Comparison of ENCODE assay signal across 18 cellular contexts in genomic region chr5:127849436-127849835, GRCh38.
DNase-seq lines count a peak whose midpoint lies in the region; ATAC-seq and TF ChIP-seq lines count a peak whose summit lies in the region.
"Had no signal": no experiment of that assay in that cellular context is flagged by ENCODE, and none has a peak within 500 bp of the region (broad histone marks: within the 10 kb centered on the region; RNA-seq: fewer than 3 reads in every experiment).

No MANE protein-coding gene starts in this region.

- peaks cover 14% of the 10 kb centered on the region for H3K4me1 ChIP-seq in OCI-LY3 (ENCODE audit: low read length)
- no peaks in the 10 kb centered on the region for H3K4me1 ChIP-seq in muscle layer of duodenum (ENCODE audit: control insufficient read depth in 1 of 2, insufficient read depth in 2 of 2, low read length in 2 of 2)
- no peaks in the 10 kb centered on the region for H3K4me1 ChIP-seq in gastrocnemius medialis
- H3K4me1 ChIP-seq in ascending aorta = no peaks in the 10 kb centered on the region
- H3K4me1 ChIP-seq: SJCRH30 had no signal

- intact Hi-C loops in gastrocnemius medialis (cut with DNase I; ENCODE audit: low total_unique reads) = no loop called here
- intact Hi-C loops in ascending aorta (cut with DNase I) = no loop called here

- H3K27me3 ChIP-seq in OCI-LY3 (ENCODE audit: low read depth, low read length) (no peaks in the 10 kb centered on the region), muscle layer of duodenum (ENCODE audit: low read depth, low read length) (no peaks in the 10 kb centered on the region), gastrocnemius medialis (no peaks in the 10 kb centered on the region), ascending aorta (no peaks in the 10 kb centered on the region)
- H3K27me3 ChIP-seq: MG63, SJCRH30 had no signal

- no peaks in the 10 kb centered on the region for H3K9me3 ChIP-seq in OCI-LY3 (ENCODE audit: insufficient read depth, low read length)
- H3K9me3 ChIP-seq in muscle layer of duodenum (ENCODE audit: control insufficient read depth in 1 of 2, low read length in 2 of 2) = no peaks in the 10 kb centered on the region
- H3K9me3 ChIP-seq in gastrocnemius medialis = no peaks in the 10 kb centered on the region
- H3K9me3 ChIP-seq in ascending aorta = no peaks in the 10 kb centered on the region
- H3K9me3 ChIP-seq: SJCRH30 had no signal

- no peaks in the 10 kb centered on the region for H4K20me1 ChIP-seq in OCI-LY3 (ENCODE audit: insufficient read depth, low read length)

- no peak for TF ChIP-seq POLR2A in gastrocnemius medialis (IDR thresholded peaks at IDR 0.05)

- in situ Hi-C loops in gastrocnemius medialis (cut with MboI; ENCODE audit: low sequenced_read_pairs in 4 of 4) = no loop called here

- H3K27ac ChIP-seq in OCI-LY3 (ENCODE audit: low read length) (peak overlapping the region; percentile 14; the same call in 1 of the 2 replicates), muscle layer of duodenum (ENCODE audit: low read length) (peak overlapping the region; percentile 36), gastrocnemius medialis (no peak overlapping the region), ascending aorta (no peak overlapping the region)
- H3K27ac ChIP-seq: C4-2B, SJCRH30 had no signal

- peak overlapping the region; percentile 75 for H3K4me2 ChIP-seq in OCI-LY3 (ENCODE audit: low read length)
- H3K4me2 ChIP-seq: GM23338 had no signal

- H3K79me2 ChIP-seq in OCI-LY3 (ENCODE audit: low read length) = no peaks in the 10 kb centered on the region

- TF ChIP-seq CTCF in OCI-LY3 (IDR thresholded peaks at IDR 0.05; ENCODE audit: low read depth, low read length) (no peak), epithelial cell of esophagus (IDR thresholded peaks at IDR 0.05; ENCODE audit: insufficient read depth, low read depth, low read length, missing control alignments) (no peak), gastrocnemius medialis (IDR thresholded peaks at IDR 0.05 in 4 of 5, conservative IDR thresholded peaks at IDR 0.05 in 1 of 5) (no peak), ascending aorta (IDR thresholded peaks at IDR 0.05) (no peak)

- DNase-seq in epithelial cell of esophagus (ENCODE audit: low read depth) = peak; percentile 70
- DNase-seq in GM19240 (ENCODE audit: insufficient read length, low spot score) = no peak
- DNase-seq in gastrocnemius medialis = no peak
- DNase-seq in ascending aorta (ENCODE audit: low spot score in 2 of 2) = no peak
- DNase-seq: KG1, MG63, NCI-H1092, NCI-H2081 treated with DMSO at 0.1 percent for 48 hours, RPMI8226, SJCRH30 had no signal

- H3K4me3 ChIP-seq in OCI-LY3 (ENCODE audit: low read length) (peak overlapping the region; percentile 31), epithelial cell of esophagus (ENCODE audit: low read length) (no peak overlapping the region), muscle layer of duodenum (ENCODE audit: low read depth in 1 of 2, low read length in 2 of 2) (no peak overlapping the region), gastrocnemius medialis (no peak overlapping the region), ascending aorta (no peak overlapping the region)
- H3K4me3 ChIP-seq: GM23338, MG63, SJCRH30 had no signal

- ATAC-seq in GM18873 (IDR thresholded peaks at IDR 0.05; ENCODE audit: low FRiP score, unreplicated experiment) (peak; percentile 64), gastrocnemius medialis (no peak), GM18519 (IDR thresholded peaks at IDR 0.05; ENCODE audit: low FRiP score, unreplicated experiment) (no peak)
- ATAC-seq: GM23338, HCT116, HepG2 had no signal

- H3K36me3 ChIP-seq in OCI-LY3 (replicated peaks; ENCODE audit: low read depth, low read length) (no peaks in the 10 kb centered on the region), muscle layer of duodenum (ENCODE audit: control insufficient read depth in 1 of 2, insufficient read depth in 2 of 2, low read length in 2 of 2) (no peaks in the 10 kb centered on the region), gastrocnemius medialis (no peaks in the 10 kb centered on the region), ascending aorta (no peaks in the 10 kb centered on the region)
- H3K36me3 ChIP-seq: MG63, SJCRH30 had no signal

- H2AFZ ChIP-seq in OCI-LY3 (ENCODE audit: low read depth, low read length) = 0 out of 2 replicates have a peak overlapping the region, but pooled peaks have one; percentile 60
- H2AFZ ChIP-seq: GM23338 had no signal

- H3K9ac ChIP-seq in OCI-LY3 (ENCODE audit: low read length) = no peak overlapping the region

Comparison
In these comparisons a context has a peak if more than half of its experiments do, and no peak if none do; other contexts are left out.
1. H3K27ac ChIP-seq: peak in OCI-LY3 (single experiment) and muscle layer of duodenum (single experiment); none in gastrocnemius medialis (0 of 4) and ascending aorta (0 of 2).